Comparison of ENCODE assay signal across 1 cellular context in the genomic region with DNA sequence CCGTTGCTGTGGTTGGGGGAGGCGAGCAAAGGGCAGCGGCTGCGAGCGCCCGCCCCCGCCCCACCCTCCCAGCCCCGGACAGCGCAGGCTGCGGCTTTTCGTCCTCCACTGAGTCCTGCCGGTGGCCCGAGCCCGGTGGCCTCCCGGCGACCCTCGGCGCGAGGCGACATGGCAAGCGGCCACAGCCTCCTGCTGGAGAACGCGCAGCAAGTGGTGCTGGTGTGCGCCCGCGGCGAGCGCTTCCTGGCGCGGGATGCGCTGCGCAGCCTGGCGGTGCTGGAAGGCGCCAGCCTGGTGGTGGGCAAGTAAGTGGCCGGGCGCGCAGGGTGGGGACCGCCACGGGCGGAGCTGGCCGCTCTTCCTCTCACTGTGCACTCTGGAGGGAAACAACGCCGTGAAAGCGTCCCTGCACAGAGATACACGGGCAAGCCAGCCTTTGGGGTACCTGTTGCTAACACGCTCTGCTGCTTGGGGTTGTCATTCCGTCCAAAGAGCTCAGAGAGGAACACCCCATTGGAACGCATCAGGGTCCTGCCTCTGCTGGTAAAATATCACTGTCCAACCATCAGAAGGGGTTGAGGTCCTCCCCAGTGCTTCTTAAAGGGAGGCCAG.
TF ChIP-seq lines count a peak whose summit lies in the region.

Gene AMDHD1, plus strand, starts transcription at position 101 of the 612 bp plus-strand sequence. Its CDS starts 68 bp downstream, at position 169.

TF ChIP-seq in HEK293, 187 proteins besides CTCF, POLR2A, EP300 and RAD21 (continued from another document):
- peak; percentile 92 for TF ChIP-seq ZNF692 (tag by site-specific recombination; IDR thresholded peaks at IDR 0.05)
- no peak for TF ChIP-seq ZNF626 (tag by site-specific recombination; IDR thresholded peaks at IDR 0.05)
- TF ChIP-seq, protein P1, sequence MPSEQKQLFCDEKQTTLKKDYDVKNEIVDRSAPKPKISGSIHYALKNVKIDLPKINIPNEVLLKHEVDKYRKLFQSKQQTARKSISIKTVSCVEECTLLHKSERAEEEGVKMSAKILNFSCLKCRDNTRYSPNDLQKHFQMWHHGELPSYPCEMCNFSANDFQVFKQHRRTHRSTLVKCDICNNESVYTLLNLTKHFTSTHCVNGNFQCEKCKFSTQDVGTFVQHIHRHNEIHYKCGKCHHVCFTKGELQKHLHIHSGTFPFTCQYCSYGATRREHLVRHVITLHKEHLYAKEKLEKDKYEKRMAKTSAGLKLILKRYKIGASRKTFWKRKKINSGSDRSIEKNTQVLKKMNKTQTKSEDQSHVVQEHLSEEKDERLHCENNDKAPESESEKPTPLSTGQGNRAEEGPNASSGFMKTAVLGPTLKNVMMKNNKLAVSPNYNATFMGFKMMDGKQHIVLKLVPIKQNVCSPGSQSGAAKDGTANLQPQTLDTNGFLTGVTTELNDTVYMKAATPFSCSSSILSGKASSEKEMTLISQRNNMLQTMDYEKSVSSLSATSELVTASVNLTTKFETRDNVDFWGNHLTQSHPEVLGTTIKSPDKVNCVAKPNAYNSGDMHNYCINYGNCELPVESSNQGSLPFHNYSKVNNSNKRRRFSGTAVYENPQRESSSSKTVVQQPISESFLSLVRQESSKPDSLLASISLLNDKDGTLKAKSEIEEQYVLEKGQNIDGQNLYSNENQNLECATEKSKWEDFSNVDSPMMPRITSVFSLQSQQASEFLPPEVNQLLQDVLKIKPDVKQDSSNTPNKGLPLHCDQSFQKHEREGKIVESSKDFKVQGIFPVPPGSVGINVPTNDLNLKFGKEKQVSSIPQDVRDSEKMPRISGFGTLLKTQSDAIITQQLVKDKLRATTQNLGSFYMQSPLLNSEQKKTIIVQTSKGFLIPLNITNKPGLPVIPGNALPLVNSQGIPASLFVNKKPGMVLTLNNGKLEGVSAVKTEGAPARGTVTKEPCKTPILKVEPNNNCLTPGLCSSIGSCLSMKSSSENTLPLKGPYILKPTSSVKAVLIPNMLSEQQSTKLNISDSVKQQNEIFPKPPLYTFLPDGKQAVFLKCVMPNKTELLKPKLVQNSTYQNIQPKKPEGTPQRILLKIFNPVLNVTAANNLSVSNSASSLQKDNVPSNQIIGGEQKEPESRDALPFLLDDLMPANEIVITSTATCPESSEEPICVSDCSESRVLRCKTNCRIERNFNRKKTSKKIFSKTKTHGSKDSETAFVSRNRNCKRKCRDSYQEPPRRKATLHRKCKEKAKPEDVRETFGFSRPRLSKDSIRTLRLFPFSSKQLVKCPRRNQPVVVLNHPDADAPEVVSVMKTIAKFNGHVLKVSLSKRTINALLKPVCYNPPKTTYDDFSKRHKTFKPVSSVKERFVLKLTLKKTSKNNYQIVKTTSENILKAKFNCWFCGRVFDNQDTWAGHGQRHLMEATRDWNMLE (tag by site-specific recombination; conservative IDR thresholded peaks at IDR 0.05; ENCODE audit: low read depth): no peak
- peak; percentile 100 for TF ChIP-seq SCRT2 (tag by site-specific recombination; IDR thresholded peaks at IDR 0.05)
- no peak for TF ChIP-seq ZNF391 (tag by site-specific recombination; IDR thresholded peaks at IDR 0.05; ENCODE audit: borderline replicate concordance, low read depth)
- peak; percentile 86 for TF ChIP-seq ZBTB26 (tag by site-specific recombination; optimal IDR thresholded peaks at IDR 0.05)
- no peak for TF ChIP-seq ZNF366 (tag by site-specific recombination; conservative IDR thresholded peaks at IDR 0.05)
- TF ChIP-seq ZBTB7A (tag by site-specific recombination; IDR thresholded peaks at IDR 0.05; ENCODE audit: low read depth): no peak
- no peak for TF ChIP-seq PATZ1 (tag by site-specific recombination; IDR thresholded peaks at IDR 0.05)
- TF ChIP-seq ZBTB8A (tag by site-specific recombination; IDR thresholded peaks at IDR 0.05): peak; percentile 95
- TF ChIP-seq ZNF214 (tag by site-specific recombination; IDR thresholded peaks at IDR 0.05; ENCODE audit: borderline replicate concordance): no peak
- TF ChIP-seq ZNF654 (tag by site-specific recombination; IDR thresholded peaks at IDR 0.05; ENCODE audit: low read depth): no peak
- no peak for TF ChIP-seq PRDM1 (tag by site-specific recombination; IDR thresholded peaks at IDR 0.05)
- peak; percentile 40; the same call in 1 of the 2 replicates for TF ChIP-seq ZSCAN30 (tag by site-specific recombination; IDR thresholded peaks at IDR 0.05)
- TF ChIP-seq ZNF639 (tag by site-specific recombination; IDR thresholded peaks at IDR 0.05): no peak
- TF ChIP-seq ZNF449 (tag by site-specific recombination; IDR thresholded peaks at IDR 0.05): peak; percentile 72
- TF ChIP-seq ZNF324 (tag by site-specific recombination; IDR thresholded peaks at IDR 0.05): no peak
- no peak for TF ChIP-seq ZNF521 (tag by site-specific recombination; IDR thresholded peaks at IDR 0.05)
- TF ChIP-seq ZNF112 (tag by site-specific recombination; IDR thresholded peaks at IDR 0.05): no peak
- peak; percentile 79 for TF ChIP-seq ZFP69B (tag by site-specific recombination; IDR thresholded peaks at IDR 0.05)
- no peak for TF ChIP-seq ZNF23 (tag by site-specific recombination; IDR thresholded peaks at IDR 0.05; ENCODE audit: borderline replicate concordance)
- no peak for TF ChIP-seq ZNF148 (tag by site-specific recombination; IDR thresholded peaks at IDR 0.05; ENCODE audit: borderline replicate concordance)
- 0 out of 2 replicates have a peak, but pooled peaks have one; percentile 8 for TF ChIP-seq ZNF335 (tag by site-specific recombination; conservative IDR thresholded peaks at IDR 0.05)
- TF ChIP-seq SCRT1 (tag by site-specific recombination; IDR thresholded peaks at IDR 0.05; ENCODE audit: borderline replicate concordance): peak; percentile 97
- TF ChIP-seq ZIC2 (tag by site-specific recombination; IDR thresholded peaks at IDR 0.05): peak; percentile 93
- peak; percentile 90 for TF ChIP-seq ZNF600 (tag by site-specific recombination; IDR thresholded peaks at IDR 0.05)
- TF ChIP-seq GLIS1 (tag by site-specific recombination; IDR thresholded peaks at IDR 0.05): peak; percentile 4
- TF ChIP-seq GLIS2 (tag by site-specific recombination; IDR thresholded peaks at IDR 0.05): peak; percentile 69
- TF ChIP-seq OSR2 (tag by site-specific recombination; IDR thresholded peaks at IDR 0.05): no peak
